10 cellular contexts compared by ENCODE assay signal in the genomic region with DNA sequence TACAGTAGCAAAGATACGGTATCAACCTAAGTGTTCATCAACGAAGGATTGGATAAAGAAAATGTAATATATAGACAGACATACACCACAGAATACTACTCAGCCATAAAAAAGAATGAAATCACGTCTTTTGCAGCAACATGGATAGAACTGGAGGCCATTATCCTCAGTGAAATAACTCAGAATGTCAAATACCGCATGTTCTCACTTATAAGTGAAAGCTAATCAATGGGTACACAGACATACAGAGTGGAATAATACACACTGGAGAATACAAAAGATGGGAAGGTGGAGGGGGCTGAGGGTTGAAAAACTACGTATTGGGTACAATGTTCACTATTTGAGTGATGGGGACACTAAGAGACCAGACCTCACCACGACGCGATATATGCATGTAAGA. TPM values are rescaled to one million over a fixed set of nuclear protein-coding genes. Genes with fewer than 3 reads are reported as not detected.
A peak's percentile ranks its signal among the peaks of the same experiment; 100 is the strongest.
DNase-seq lines count a peak whose midpoint lies in the region; ATAC-seq, FAIRE-seq and TF ChIP-seq lines count a peak whose summit lies in the region.
"Had no signal": no experiment of that assay in that cellular context is flagged by ENCODE, and none has a peak within 500 bp of the region (broad histone marks: within the 10 kb centered on the region; RNA-seq: fewer than 3 reads in every experiment).

No MANE protein-coding gene starts in this region.

- TF ChIP-seq CTCF in PC-3 (conservative IDR thresholded peaks at IDR 0.05; ENCODE audit: low read depth, low read length) (no peak), H1 (IDR thresholded peaks at IDR 0.05; ENCODE audit: control extremely low read depth in 1 of 3, insufficient read depth in 1 of 3, low read depth in 1 of 3, low read length in 3 of 3) (no peak), osteocyte (IDR thresholded peaks at IDR 0.05) (no peak)

- H3K18ac ChIP-seq in H1 (ENCODE audit: extremely low read depth, low read length): no peak overlapping the region

- no peak overlapping the region for H2BK15ac ChIP-seq in H1 (ENCODE audit: low read length)

- H2BK120ac ChIP-seq in H1 (replicated peaks; ENCODE audit: low read depth, low read length): no peak overlapping the region

- H3K9me3 Mint-ChIP-seq in osteocyte (ENCODE audit: unreplicated experiment): no peaks in the 10 kb centered on the region

- H3K27me3 Mint-ChIP-seq in osteocyte (ENCODE audit: unreplicated experiment): no peaks in the 10 kb centered on the region

- H3K36me3 ChIP-seq in GM23248 (ENCODE audit: low read depth) (no peaks in the 10 kb centered on the region), PC-3 (ENCODE audit: low read depth, low read length) (peaks cover 13% of the 10 kb centered on the region), H1 (ENCODE audit: control insufficient read depth in 2 of 4, insufficient read depth in 4 of 4, low read length in 3 of 4) (no peaks in the 10 kb centered on the region)
- H3K36me3 ChIP-seq: heart left ventricle had no signal

- H4K20me1 ChIP-seq in GM23248 (ENCODE audit: insufficient read depth): no peaks in the 10 kb centered on the region
- H4K20me1 ChIP-seq in PC-3 (ENCODE audit: low read length): peaks cover 20% of the 10 kb centered on the region
- H4K20me1 ChIP-seq in H1 (replicated peaks in 1 of 2; ENCODE audit: control insufficient read depth in 1 of 2, insufficient read depth in 2 of 2, low read length in 2 of 2): peaks cover 0 to 1% of the 10 kb centered on the region in 2 experiments

- H3K36me3 Mint-ChIP-seq in osteocyte (ENCODE audit: unreplicated experiment): peaks cover 1% of the 10 kb centered on the region

- ATAC-seq in PC-3: no peak
- no peak for ATAC-seq in HG02759 (IDR thresholded peaks at IDR 0.05; ENCODE audit: unreplicated experiment)
- no peak for ATAC-seq in GM18517 (IDR thresholded peaks at IDR 0.05; ENCODE audit: unreplicated experiment)

- peak overlapping the region; percentile 99 for H3K4me3 Mint-ChIP-seq in osteocyte (ENCODE audit: unreplicated experiment)

- H3K9me3 ChIP-seq in GM23248 (ENCODE audit: low read depth) (no peaks in the 10 kb centered on the region), PC-3 (ENCODE audit: low read length) (no peaks in the 10 kb centered on the region), H1 (ENCODE audit: insufficient read depth in 2 of 2, low read depth in 1 of 2, low read length in 1 of 2) (no peaks in the 10 kb centered on the region)
- H3K9me3 ChIP-seq: heart left ventricle had no signal

- no peak for DNase-seq in GM23248
- no peak for DNase-seq in PC-3
- no peak for DNase-seq in H1 (ENCODE audit: low read depth in 1 of 2, low spot score in 2 of 2)
- DNase-seq in osteocyte (ENCODE audit: extremely low spot score, unreplicated experiment): no peak
- no peak for DNase-seq in NCI-H510A treated with DMSO at 0.1 percent for 48 hours (lab: John Stamatoyannopoulos, UW)
- DNase-seq in NCI-H526 (lab: John Stamatoyannopoulos, UW): no peak
- DNase-seq: heart left ventricle, NCI-H524 treated with DMSO at 0.1 percent for 48 hours had no signal

- H3K56ac ChIP-seq in H1 (replicated peaks; ENCODE audit: insufficient read length, low read depth, low read length): no peak overlapping the region

- TF ChIP-seq EP300 in H1 (IDR thresholded peaks at IDR 0.05; ENCODE audit: borderline replicate concordance in 1 of 2, low read depth in 2 of 2, low read length in 2 of 2): no peak

- peaks cover 61% of the 10 kb centered on the region for H3K79me2 ChIP-seq in GM23248 (ENCODE audit: insufficient read depth)
- peaks cover 61% of the 10 kb centered on the region for H3K79me2 ChIP-seq in PC-3 (ENCODE audit: low read length)
- H3K79me2 ChIP-seq in H1 (ENCODE audit: control insufficient read depth in 1 of 2, insufficient read depth in 2 of 2, low read length in 2 of 2): peaks cover 0 to 54% of the 10 kb centered on the region in 2 experiments; a peak in 3 of 4 replicates

- no peak overlapping the region for H3K23ac ChIP-seq in H1 (ENCODE audit: insufficient read length)

- H3K9me2 ChIP-seq in GM23248 (ENCODE audit: insufficient read depth) (no peaks in the 10 kb centered on the region), PC-3 (replicated peaks; ENCODE audit: low read length) (no peaks in the 10 kb centered on the region)

- no peak overlapping the region for H2BK5ac ChIP-seq in H1 (ENCODE audit: low read depth, low read length)

- no peak overlapping the region for H4K8ac ChIP-seq in H1 (ENCODE audit: extremely low read depth, insufficient read depth, low read length)

- intact Hi-C loops in PC-3 (cut with micrococcal nuclease): no loop called here

- TF ChIP-seq POLR2A in H1 (IDR thresholded peaks at IDR 0.05; ENCODE audit: control extremely low read depth in 1 of 2, low read depth in 2 of 2, low read length in 2 of 2): no peak

- no peak overlapping the region for H4K5ac ChIP-seq in H1 (ENCODE audit: insufficient read length, low read depth, low read length)

- H2BK12ac ChIP-seq in H1 (ENCODE audit: low read depth, low read length): no peak overlapping the region

- no TSS peak for BruUV-seq in PC-3 (replicated peaks; lab: Mats Ljungman, UMichigan)

- peak overlapping the region; percentile 99 for H2AFZ ChIP-seq in GM23248
- no peak overlapping the region for H2AFZ ChIP-seq in PC-3 (ENCODE audit: low read length)
- no peak overlapping the region for H2AFZ ChIP-seq in H1 (ENCODE audit: low read length)

- H4K91ac ChIP-seq in H1 (replicated peaks; ENCODE audit: insufficient read length, low read length): no peak overlapping the region

- no peak overlapping the region for H3K4ac ChIP-seq in H1 (replicated peaks; ENCODE audit: insufficient read length, low read depth, low read length)

- H3K23me2 ChIP-seq in H1 (ENCODE audit: low read depth, low read length): no peaks in the 10 kb centered on the region; the same call in none of the 2 replicates

- POLR2A ChIA-PET in PC-3 (lab: Charles Lee; ENCODE audit: unreplicated experiment) (no interaction called here), H1 (lab: Charles Lee; ENCODE audit: partially characterized antibody) (no interaction called here)

- H2AK5ac ChIP-seq in H1 (ENCODE audit: low read depth, low read length): no peak overlapping the region

- no peaks in the 10 kb centered on the region for H3F3A ChIP-seq in GM23248 (ENCODE audit: insufficient read depth)
- H3F3A ChIP-seq in PC-3 (ENCODE audit: low read length, unreplicated experiment): no peaks in the 10 kb centered on the region

- no peak overlapping the region for H2BK20ac ChIP-seq in H1 (ENCODE audit: low read length)

- no peak for TF ChIP-seq RAD21 in H1 (IDR thresholded peaks at IDR 0.05 in 1 of 2, conservative IDR thresholded peaks at IDR 0.05 in 1 of 2; ENCODE audit: low read depth in 2 of 2, low read length in 2 of 2)

- no peak for FAIRE-seq in H1 (lab: Jason Lieb, UNC)

- H3K27ac Mint-ChIP-seq in osteocyte (ENCODE audit: unreplicated experiment): peak overlapping the region; percentile 25

- peak overlapping the region; percentile 86 for H3K4me3 ChIP-seq in GM23248
- H3K4me3 ChIP-seq in PC-3 (ENCODE audit: low read length): peak overlapping the region; percentile 82
- H3K4me3 ChIP-seq in H1 (ENCODE audit: extremely low read depth in 1 of 4, insufficient read depth in 2 of 4, low read depth in 3 of 4, low read length in 4 of 4): peak overlapping the region; percentile 81 to 86 (median 82); a peak in 7 of 8 replicates

- peaks cover 8% of the 10 kb centered on the region; the same call in 1 of the 2 replicates for H3K4me1 ChIP-seq in GM23248 (ENCODE audit: insufficient read depth)
- peaks cover 14% of the 10 kb centered on the region for H3K4me1 ChIP-seq in PC-3 (ENCODE audit: insufficient read depth, low read length)
- no peaks in the 10 kb centered on the region for H3K4me1 ChIP-seq in H1 (replicated peaks in 1 of 4; ENCODE audit: control insufficient read depth in 3 of 4, insufficient read depth in 4 of 4, low read length in 3 of 4)

- peaks cover 42% of the 10 kb centered on the region for H3K4me1 Mint-ChIP-seq in osteocyte (ENCODE audit: unreplicated experiment)

- H3K27me3 ChIP-seq in GM23248 (replicated peaks; ENCODE audit: insufficient read depth) (no peaks in the 10 kb centered on the region), PC-3 (ENCODE audit: low read length) (no peaks in the 10 kb centered on the region), H1 (replicated peaks in 1 of 4; ENCODE audit: control insufficient read depth in 3 of 4, extremely low read depth in 1 of 4, insufficient read depth in 3 of 4, low read length in 3 of 4) (no peaks in the 10 kb centered on the region)
- H3K27me3 ChIP-seq: heart left ventricle had no signal

- H3K4me2 ChIP-seq in GM23248 (ENCODE audit: unreplicated experiment) (peak overlapping the region; percentile 95), PC-3 (ENCODE audit: low read length) (peak overlapping the region; percentile 84), H1 (ENCODE audit: insufficient read depth in 1 of 2, low read depth in 2 of 2, low read length in 2 of 2) (peak overlapping the region; percentile 88 to 89; a peak in 3 of 4 replicates)

- WGBS in GM23248 (ENCODE audit: low coverage in 1 of 2, low lambda C conversion rate in 2 of 2, missing lambda C conversion rate in 2 of 2), 2 experiments: 60 to 66% methylated on average over 8 of the region's 8 CpGs
- WGBS in H1 (ENCODE audit: extremely low coverage in 1 of 2, insufficient coverage in 1 of 2, insufficient read length in 1 of 2, insufficient replicate concordance in 2 of 2, low coverage in 1 of 2, low lambda C conversion rate in 2 of 2, missing lambda C conversion rate in 1 of 2), 2 experiments: 82% methylated on average over 8 of the region's 8 CpGs; no CpG with 5 or more reads in 1 of the 2 experiments

- no peak overlapping the region for H3K14ac ChIP-seq in H1 (ENCODE audit: insufficient read length)

- peak overlapping the region; percentile 88 for H3K9ac ChIP-seq in GM23248
- H3K9ac ChIP-seq in PC-3 (ENCODE audit: low read length): peak overlapping the region; percentile 93
- no peak overlapping the region for H3K9ac ChIP-seq in H1 (replicated peaks in 1 of 4; ENCODE audit: extremely low read depth in 1 of 4, low read depth in 3 of 4, low read length in 3 of 4)

- in situ Hi-C loops in GM23248 (cut with MboI): no loop called here

- CTCF ChIA-PET in PC-3 (lab: Charles Lee) (no interaction called here), H1 (lab: Charles Lee; ENCODE audit: partially characterized antibody) (interaction anchor here (1.2 to 3.7 kb wide), 5 partner anchors 10 to 57 kb away, joined by 3 to 18 read pairs (median 4); no protein-coding TSS in a partner anchor)

- peaks cover 2% of the 10 kb centered on the region; the same call in 1 of the 2 replicates for H3K79me1 ChIP-seq in H1 (ENCODE audit: low read depth, low read length)

- H3K27ac ChIP-seq in GM23248 (no peak overlapping the region), PC-3 (ENCODE audit: low read length) (no peak overlapping the region), H1 (ENCODE audit: low read depth, low read length) (no peak overlapping the region)

RNA-seq across cellular contexts. Expression of gene RACGAP1, which starts 1.1 kb away (rescaled TPM):
- 55.4 and 63.5 TPM in 2 replicates for total RNA-seq in GM23248 (2014; rRNA removed; shearing (Covaris generic))
- polyA plus RNA-seq in GM23248 (2016; fragmentation: Nextera tagmentation; extraction: Ambion mirVana): 35.4 and 35.7 TPM in 2 replicates
- 95.3 and 97.9 TPM in 2 replicates for total RNA-seq in PC-3 (2014; rRNA removed)
- 63.5 and 66.3 TPM in 2 replicates for total RNA-seq in H1 (2021; fragmentation: NEBNext Ultra II Directional; extraction: Animal tissue kit (Norgen Biotek cat#: 25700))
- 17.4 and 18.0 TPM in 2 replicates for polyA plus RNA-seq in H1 (2011; rRNA removed)
- polyA plus RNA-seq in H1 (2011; cell fraction: cytosol; rRNA removed): 32.0 TPM
- 19.7 TPM for polyA plus RNA-seq in H1 (2011; cell fraction: nucleus; rRNA removed)
- polyA plus RNA-seq in H1 (2012, experiment 1 of 2): 35.6 to 54.1 TPM (median 40.0 TPM) in 4 replicates
- 5.7 TPM for polyA plus RNA-seq in H1 (2012, experiment 2 of 2)
- polyA plus RNA-seq in H1 (2013, experiment 1 of 2): 23.4 TPM
- 24.2 TPM for polyA plus RNA-seq in H1 (2013, experiment 2 of 2)
- 55.5 and 61.2 TPM in 2 replicates for polyA minus RNA-seq in H1 (2011; rRNA and poly(A)+ RNA removed)
- 37.5 TPM for polyA minus RNA-seq in H1 (2011; cell fraction: cytosol; rRNA and poly(A)+ RNA removed)
- 26.3 TPM for polyA minus RNA-seq in H1 (2011; cell fraction: nucleus; rRNA and poly(A)+ RNA removed)
- 25.9 and 28.3 TPM in 2 replicates for total RNA-seq in osteocyte

RNA-seq across cellular contexts. Expression of gene ASIC1, which starts 33.2 kb away (rescaled TPM):
- 0.13 and 1.9 TPM in 2 replicates for total RNA-seq in GM23248 (2014; rRNA removed; shearing (Covaris generic))
- polyA plus RNA-seq in GM23248 (2016; fragmentation: Nextera tagmentation; extraction: Ambion mirVana) (0.95 and 1.4 TPM in 2 replicates), H1 (2011; rRNA removed) (3.3 and 4.4 TPM in 2 replicates)
- total RNA-seq in PC-3 (2014; rRNA removed) (6.0 and 6.3 TPM in 2 replicates), osteocyte (2.1 and 3.0 TPM in 2 replicates)
- total RNA-seq in H1 (2021; fragmentation: NEBNext Ultra II Directional; extraction: Animal tissue kit (Norgen Biotek cat#: 25700)): 1.9 and 2.4 TPM in 2 replicates
- 3.1 TPM for polyA plus RNA-seq in H1 (2011; cell fraction: cytosol; rRNA removed)
- polyA plus RNA-seq in H1 (2011; cell fraction: nucleus; rRNA removed): 7.1 TPM
- 3.3 to 4.8 TPM (median 4.1 TPM) in 4 replicates for polyA plus RNA-seq in H1 (2012, experiment 1 of 2)
- polyA plus RNA-seq in H1 (2012, experiment 2 of 2): 2.2 TPM
- polyA plus RNA-seq in H1 (2013, experiment 1 of 2): 2.1 TPM
- polyA plus RNA-seq in H1 (2013, experiment 2 of 2): 2.3 TPM
- 2.6 and 2.9 TPM in 2 replicates for polyA minus RNA-seq in H1 (2011; rRNA and poly(A)+ RNA removed)
- 1.0 TPM for polyA minus RNA-seq in H1 (2011; cell fraction: cytosol; rRNA and poly(A)+ RNA removed)
- polyA minus RNA-seq in H1 (2011; cell fraction: nucleus; rRNA and poly(A)+ RNA removed): 4.3 TPM

RNA-seq across cellular contexts. Expression of gene AQP6, which starts 51.5 kb away (rescaled TPM):
- not detected in 2 replicates for total RNA-seq in GM23248 (2014; rRNA removed; shearing (Covaris generic))
- polyA plus RNA-seq in GM23248 (2016; fragmentation: Nextera tagmentation; extraction: Ambion mirVana): not detected in 2 replicates
- not detected in 2 replicates for total RNA-seq in PC-3 (2014; rRNA removed)
- 0.17 TPM in 1 of 2 replicates, not detected in the other for total RNA-seq in H1 (2021; fragmentation: NEBNext Ultra II Directional; extraction: Animal tissue kit (Norgen Biotek cat#: 25700))
- 0.03 and 0.06 TPM in 2 replicates for polyA plus RNA-seq in H1 (2011; rRNA removed)
- 0.08 TPM for polyA plus RNA-seq in H1 (2011; cell fraction: cytosol; rRNA removed)
- polyA plus RNA-seq in H1 (2011; cell fraction: nucleus; rRNA removed): 0.24 TPM
- 0.07 to 0.10 TPM (median 0.07 TPM) in 3 of 4 replicates, not detected in the other for polyA plus RNA-seq in H1 (2012, experiment 1 of 2)
- not detected for polyA plus RNA-seq in H1 (2012, experiment 2 of 2)
- 0.02 TPM for polyA plus RNA-seq in H1 (2013, experiment 1 of 2)
- polyA plus RNA-seq in H1 (2013, experiment 2 of 2): 0.04 TPM
- polyA minus RNA-seq in H1 (2011; rRNA and poly(A)+ RNA removed): 0.05 and 0.16 TPM in 2 replicates
- not detected for polyA minus RNA-seq in H1 (2011; cell fraction: cytosol; rRNA and poly(A)+ RNA removed)
- not detected for polyA minus RNA-seq in H1 (2011; cell fraction: nucleus; rRNA and poly(A)+ RNA removed)
- not detected in 2 replicates for total RNA-seq in osteocyte
- total RNA-seq: heart left ventricle had no signal

Comparison
In these comparisons a context has a peak if more than half of its experiments do, and no peak if none do; other contexts are left out.
1. H3K9ac ChIP-seq: peak in GM23248 (single experiment) and PC-3 (single experiment); none in H1 (0 of 4).
2. Peak in every context shown above with its lines, with median percentiles within 50 percentile points of each other: H3K4me2 ChIP-seq and H3K4me3 ChIP-seq.